ENCODE assay signal across 20 cellular contexts in genomic region chr1:217717959-217718358, GRCh38.
DNase-seq lines count a peak whose midpoint lies in the region; ATAC-seq and TF ChIP-seq lines count a peak whose summit lies in the region.
"Had no signal": no experiment of that assay in that cellular context is flagged by ENCODE, and none has a peak within 500 bp of the region (broad histone marks: within the 10 kb centered on the region; RNA-seq: fewer than 3 reads in every experiment).

No MANE protein-coding gene starts in this region.

- no peak overlapping the region for H3K27ac ChIP-seq in hepatocyte
- H3K27ac ChIP-seq in CD4-positive, alpha-beta T cell (ENCODE audit: low read depth, low read length): no peak overlapping the region
- H3K27ac ChIP-seq in MM.1S (ENCODE audit: low read length): no peak overlapping the region
- H3K27ac ChIP-seq: BLaER1 had no signal

- H3K9ac ChIP-seq in MM.1S (ENCODE audit: low read length): no peak overlapping the region
- H3K9ac ChIP-seq: BLaER1 had no signal

- ATAC-seq in CD4-positive, alpha-beta T cell (ENCODE audit: poor library complexity): no peak
- ATAC-seq in HG03196 (IDR thresholded peaks at IDR 0.05; ENCODE audit: unreplicated experiment): no peak
- ATAC-seq: GM12878, GM23338, HCT116 had no signal

- TF ChIP-seq CTCF in hepatocyte (IDR thresholded peaks at IDR 0.05; ENCODE audit: poor library complexity) (no peak), nephron (IDR thresholded peaks at IDR 0.05; ENCODE audit: unreplicated experiment in 3 of 3) (no peak), MM.1S (IDR thresholded peaks at IDR 0.05; ENCODE audit: low read length) (no peak)
- no peak for TF ChIP-seq CTCF in CD4-positive, alpha-beta T cell (IDR thresholded peaks at IDR 0.05)

- H3K27me3 Mint-ChIP-seq in nephron (ENCODE audit: low read depth): no peaks in the 10 kb centered on the region
- no peaks in the 10 kb centered on the region for H3K27me3 Mint-ChIP-seq in CD4-positive, alpha-beta T cell

- intact Hi-C loops in CD4-positive, alpha-beta T cell (cut with DNase I, micrococcal nuclease): no loop called here

- H3K4me3 ChIP-seq in hepatocyte: no peak overlapping the region
- H3K4me3 ChIP-seq in MM.1S (ENCODE audit: low read length): no peak overlapping the region
- H3K4me3 ChIP-seq: BLaER1, GM12878, GM23338 had no signal

- no peaks in the 10 kb centered on the region for H3F3A ChIP-seq in MM.1S (ENCODE audit: insufficient read depth, low read length)

- H2AFZ ChIP-seq in hepatocyte (no peak overlapping the region), MM.1S (ENCODE audit: low read length) (no peak overlapping the region)
- H2AFZ ChIP-seq: GM23338 had no signal

- H3K9me3 ChIP-seq in hepatocyte (ENCODE audit: low read depth): no peaks in the 10 kb centered on the region
- no peaks in the 10 kb centered on the region for H3K9me3 ChIP-seq in CD4-positive, alpha-beta T cell (ENCODE audit: control insufficient read depth, low read length)
- H3K9me3 ChIP-seq in MM.1S (replicated peaks; ENCODE audit: insufficient read depth, low read length): no peaks in the 10 kb centered on the region
- H3K9me3 ChIP-seq: BLaER1 had no signal

- DNase-seq in HT-29 (ENCODE audit: low spot score) (peak; percentile 38), hepatocyte (ENCODE audit: low spot score) (no peak), SHP77 treated with DMSO at 0.1 percent for 48 hours (lab: John Stamatoyannopoulos, UW) (no peak), MM.1S (no peak)
- no peak for DNase-seq in CD4-positive, alpha-beta T cell
- DNase-seq: DMS 273 treated with DMSO at 0.1 percent for 48 hours; GDM1; Karpas-422; NCI-H1105 treated with DMSO at 0.1 percent for 48 hours; NCI-H187 treated with DMSO at 0.1 percent for 48 hours; NCI-H345; NCI-H69; NK-92 treated with Interleukin-12 subunit alpha and Interleukin-12 subunit beta, amount 100 ng/mL, for 24 hours; SIG-M5 had no signal

- H3K4me1 ChIP-seq in hepatocyte (ENCODE audit: insufficient read depth): no peaks in the 10 kb centered on the region
- no peaks in the 10 kb centered on the region for H3K4me1 ChIP-seq in MM.1S (ENCODE audit: low read length)
- H3K4me1 ChIP-seq: BLaER1 had no signal

- H3K36me3 Mint-ChIP-seq in nephron (ENCODE audit: low read depth): no peaks in the 10 kb centered on the region
- no peaks in the 10 kb centered on the region for H3K36me3 Mint-ChIP-seq in CD4-positive, alpha-beta T cell (ENCODE audit: low read depth)

- H3K4me3 Mint-ChIP-seq in nephron: no peak overlapping the region
- H3K4me3 Mint-ChIP-seq in CD4-positive, alpha-beta T cell: no peak overlapping the region
- H3K4me3 Mint-ChIP-seq: GM23338 had no signal

- no peaks in the 10 kb centered on the region for H4K20me1 ChIP-seq in hepatocyte (ENCODE audit: insufficient read depth, poor library complexity, severe bottlenecking)
- no peaks in the 10 kb centered on the region for H4K20me1 ChIP-seq in MM.1S (ENCODE audit: insufficient read depth, low read length)
- H4K20me1 ChIP-seq: BLaER1 had no signal

- H3K9me3 Mint-ChIP-seq in nephron: no peaks in the 10 kb centered on the region
- no peaks in the 10 kb centered on the region for H3K9me3 Mint-ChIP-seq in CD4-positive, alpha-beta T cell
- H3K9me3 Mint-ChIP-seq: GM23338 had no signal

- H3K9me2 ChIP-seq in hepatocyte (replicated peaks; ENCODE audit: insufficient read depth): no peaks in the 10 kb centered on the region
- no peaks in the 10 kb centered on the region for H3K9me2 ChIP-seq in MM.1S (replicated peaks; ENCODE audit: insufficient read depth, low read length)

- CTCF ChIA-PET in CD4-positive, alpha-beta T cell (lab: Charles Lee): no interaction called here

- H3K27ac Mint-ChIP-seq in nephron: peak overlapping the region; percentile 39 to 54 (median 54)
- H3K27ac Mint-ChIP-seq in CD4-positive, alpha-beta T cell: no peak overlapping the region
- H3K27ac Mint-ChIP-seq: GM23338 had no signal

- POLR2A ChIA-PET in CD4-positive, alpha-beta T cell (lab: Charles Lee): no interaction called here

- H3K79me2 ChIP-seq in hepatocyte (no peaks in the 10 kb centered on the region), MM.1S (ENCODE audit: low read length) (no peaks in the 10 kb centered on the region)

- H3K36me3 ChIP-seq in hepatocyte (replicated peaks; ENCODE audit: insufficient read depth, low read depth) (no peaks in the 10 kb centered on the region), MM.1S (replicated peaks; ENCODE audit: insufficient read depth, low read length) (no peaks in the 10 kb centered on the region)
- H3K36me3 ChIP-seq: BLaER1 had no signal

- no peaks in the 10 kb centered on the region for H3K27me3 ChIP-seq in hepatocyte
- no peaks in the 10 kb centered on the region for H3K27me3 ChIP-seq in CD4-positive, alpha-beta T cell (ENCODE audit: control insufficient read depth, insufficient read depth, low read length)
- H3K27me3 ChIP-seq in MM.1S (replicated peaks; ENCODE audit: insufficient read depth, low read length): no peaks in the 10 kb centered on the region
- H3K27me3 ChIP-seq: BLaER1 had no signal

- H3K4me1 Mint-ChIP-seq in nephron: no peaks in the 10 kb centered on the region
- H3K4me1 Mint-ChIP-seq in CD4-positive, alpha-beta T cell (ENCODE audit: low read depth): no peaks in the 10 kb centered on the region

- peak overlapping the region; percentile 5 for H3K4me2 ChIP-seq in hepatocyte
- no peak overlapping the region for H3K4me2 ChIP-seq in MM.1S (ENCODE audit: low read depth, low read length)
- H3K4me2 ChIP-seq: BLaER1, GM23338 had no signal

- WGBS in hepatocyte (ENCODE audit: low lambda C conversion rate, missing lambda C conversion rate): 39% methylated on average over 1 of the region's 1 CpG
